In genomic region chr1:39507230-39507928, GRCh38 we compare ENCODE assay signal across 9 cellular contexts. TPM values are rescaled to one million over a fixed set of nuclear protein-coding genes. Genes with fewer than 3 reads are reported as not detected.
DNase-seq lines count a peak whose midpoint lies in the region; ATAC-seq and TF ChIP-seq lines count a peak whose summit lies in the region.
"Had no signal": no experiment of that assay in that cellular context is flagged by ENCODE, and none has a peak within 500 bp of the region (broad histone marks: within the 10 kb centered on the region; RNA-seq: fewer than 3 reads in every experiment).

No MANE protein-coding gene starts in this region.

- H3K4me3 Mint-ChIP-seq in activated T-helper 1 cell treated with anti-CD3 and anti-CD28 coated beads, Interleukin-12 subunit alpha, Interleukin-12 subunit beta, Interleukin-2, Interleukin-4 antibody, amounts not matched to agents 30 ng/mL and 10 ng/mL and 1 ng/mL, durations not matched to agents 14 hours and 24 hours and 36 hours, result no peak overlapping the region
- H3K4me3 Mint-ChIP-seq in activated T-cell treated with anti-CD3 and anti-CD28 coated beads, Interleukin-2, amount 50 U/mL, for 4 hours, result no peak overlapping the region
- H3K4me3 Mint-ChIP-seq: activated CD8-positive, alpha-beta T cell treated with anti-CD3 and anti-CD28 coated beads for 36 hours had no signal

- peaks cover 15% of the 10 kb centered on the region for H3K27me3 Mint-ChIP-seq in activated T-helper 1 cell treated with anti-CD3 and anti-CD28 coated beads, Interleukin-12 subunit alpha, Interleukin-12 subunit beta, Interleukin-2, Interleukin-4 antibody, amounts not matched to agents 30 ng/mL and 10 ng/mL and 1 ng/mL, durations not matched to agents 14 hours and 24 hours and 36 hours (ENCODE audit: insufficient read depth)
- H3K27me3 Mint-ChIP-seq in activated T-cell treated with anti-CD3 and anti-CD28 coated beads, Interleukin-2, amount 50 U/mL, for 4 hours (ENCODE audit: low read depth), result no peaks in the 10 kb centered on the region

- H3K27me3 ChIP-seq in Karpas-422 (ENCODE audit: low read length), result no peaks in the 10 kb centered on the region
- peaks cover 0 to 21% of the 10 kb centered on the region in 2 experiments for H3K27me3 ChIP-seq in mesenchymal stem cell (ENCODE audit: control insufficient read depth in 1 of 2, insufficient read depth in 1 of 2, low read length in 2 of 2)
- no peaks in the 10 kb centered on the region for H3K27me3 ChIP-seq in upper lobe of left lung
- H3K27me3 ChIP-seq in testis, result no peaks in the 10 kb centered on the region

- 65% methylated on average over 12 of the region's 14 CpGs for WGBS in mesenchymal stem cell
- 75 to 83% methylated on average over 12 to 14 of the region's 14 CpGs for WGBS in upper lobe of left lung, 2 donors
- WGBS in testis, 2 donors, result 66 to 79% methylated on average over 14 of the region's 14 CpGs

- no peak overlapping the region for H3K4ac ChIP-seq in mesenchymal stem cell (ENCODE audit: low read depth in 1 of 2, low read length in 2 of 2)

- H3K9me3 ChIP-seq in Karpas-422 (ENCODE audit: low read length) (no peaks in the 10 kb centered on the region), mesenchymal stem cell (ENCODE audit: control insufficient read depth, low read length) (peaks cover 2% of the 10 kb centered on the region), upper lobe of left lung (no peaks in the 10 kb centered on the region), testis (no peaks in the 10 kb centered on the region)

- H3K79me1 ChIP-seq in mesenchymal stem cell (replicated peaks; ENCODE audit: low read length, poor library complexity, severe bottlenecking), result no peaks in the 10 kb centered on the region

- no peak overlapping the region for H2AK5ac ChIP-seq in mesenchymal stem cell (ENCODE audit: low read length, severe bottlenecking)

- no peak overlapping the region for H3K27ac ChIP-seq in Karpas-422 (ENCODE audit: low read length)
- H3K27ac ChIP-seq in mesenchymal stem cell (ENCODE audit: low read length, poor library complexity, severe bottlenecking), result no peak overlapping the region
- H3K27ac ChIP-seq in upper lobe of left lung, result no peak overlapping the region
- H3K27ac ChIP-seq in testis, result no peak overlapping the region

- no peak for TF ChIP-seq POLR2A in upper lobe of left lung (IDR thresholded peaks at IDR 0.05)
- TF ChIP-seq POLR2A in testis (IDR thresholded peaks at IDR 0.05), result no peak

- no peaks in the 10 kb centered on the region for H3K79me2 ChIP-seq in Karpas-422 (ENCODE audit: low read length)

- TF ChIP-seq CTCF in astrocyte of the cerebellum (IDR thresholded peaks at IDR 0.05; ENCODE audit: low read depth, low read length, missing control alignments) (peak; percentile 67), upper lobe of left lung (IDR thresholded peaks at IDR 0.05) (no peak), testis (IDR thresholded peaks at IDR 0.05) (peak in 1 of 3 experiments; percentile 6)

- H3K9ac ChIP-seq in Karpas-422 (ENCODE audit: low read length) (no peak overlapping the region), mesenchymal stem cell (ENCODE audit: low read length) (no peak overlapping the region)

- H2BK15ac ChIP-seq in mesenchymal stem cell (ENCODE audit: low read depth, poor library complexity, severe bottlenecking), result no peak overlapping the region

- H3K23ac ChIP-seq in mesenchymal stem cell (ENCODE audit: low read length in 2 of 2), result no peak overlapping the region

- no peak overlapping the region for H3K14ac ChIP-seq in mesenchymal stem cell (ENCODE audit: low read length in 2 of 2)

- intact Hi-C loops in activated T-helper 1 cell treated with anti-CD3 and anti-CD28 coated beads, Interleukin-12 subunit alpha, Interleukin-12 subunit beta, Interleukin-2, Interleukin-4 antibody, amounts not matched to agents 30 ng/mL and 10 ng/mL and 1 ng/mL, durations not matched to agents 14 hours and 24 hours and 36 hours (cut with micrococcal nuclease), result no loop called here
- intact Hi-C loops in testis (cut with DNase I; ENCODE audit: low total_unique reads), result no loop called here

- DNase-seq in DMS114 treated with DMSO at 0.1 percent for 48 hours (lab: John Stamatoyannopoulos, UW; ENCODE audit: unreplicated experiment) (peak; percentile 30), Karpas-422 (peak; percentile 9), astrocyte of the cerebellum (ENCODE audit: low read depth) (no peak), mesenchymal stem cell (peak; percentile 53), upper lobe of left lung (no peak), testis (no peak)
- no peak for DNase-seq in activated T-helper 1 cell treated with anti-CD3 and anti-CD28 coated beads, Interleukin-12 subunit alpha, Interleukin-12 subunit beta, Interleukin-2, Interleukin-4 antibody, amounts not matched to agents 30 ng/mL and 10 ng/mL and 1 ng/mL, durations not matched to agents 14 hours and 24 hours and 36 hours (ENCODE audit: low spot score)
- DNase-seq in activated T-cell treated with anti-CD3 and anti-CD28 coated beads, Interleukin-2, amount 50 U/mL, for 4 hours, result no peak
- DNase-seq: activated CD8-positive, alpha-beta T cell treated with anti-CD3 and anti-CD28 coated beads for 36 hours had no signal

- no peak overlapping the region for H3K27ac Mint-ChIP-seq in activated T-helper 1 cell treated with anti-CD3 and anti-CD28 coated beads, Interleukin-12 subunit alpha, Interleukin-12 subunit beta, Interleukin-2, Interleukin-4 antibody, amounts not matched to agents 30 ng/mL and 10 ng/mL and 1 ng/mL, durations not matched to agents 14 hours and 24 hours and 36 hours
- H3K27ac Mint-ChIP-seq: activated CD8-positive, alpha-beta T cell treated with anti-CD3 and anti-CD28 coated beads for 36 hours had no signal

- no peaks in the 10 kb centered on the region for H3K36me3 Mint-ChIP-seq in activated T-helper 1 cell treated with anti-CD3 and anti-CD28 coated beads, Interleukin-12 subunit alpha, Interleukin-12 subunit beta, Interleukin-2, Interleukin-4 antibody, amounts not matched to agents 30 ng/mL and 10 ng/mL and 1 ng/mL, durations not matched to agents 14 hours and 24 hours and 36 hours (ENCODE audit: low read depth)
- H3K36me3 Mint-ChIP-seq in activated T-cell treated with anti-CD3 and anti-CD28 coated beads, Interleukin-2, amount 50 U/mL, for 4 hours (ENCODE audit: insufficient read depth), result no peaks in the 10 kb centered on the region

- H4K91ac ChIP-seq in mesenchymal stem cell (ENCODE audit: low read length), result no peak overlapping the region

- no peaks in the 10 kb centered on the region for H3K9me2 ChIP-seq in Karpas-422 (replicated peaks; ENCODE audit: insufficient read depth, low read length)

- H3K4me3 ChIP-seq in Karpas-422 (ENCODE audit: low read length) (no peak overlapping the region), astrocyte of the cerebellum (ENCODE audit: low read depth, low read length) (no peak overlapping the region), mesenchymal stem cell (ENCODE audit: insufficient read depth in 1 of 2, low read depth in 1 of 2, low read length in 2 of 2) (no peak overlapping the region), upper lobe of left lung (no peak overlapping the region), testis (no peak overlapping the region)

- peaks cover 4% of the 10 kb centered on the region for H3K4me1 ChIP-seq in Karpas-422 (ENCODE audit: low read length)
- H3K4me1 ChIP-seq in mesenchymal stem cell (ENCODE audit: control insufficient read depth, insufficient read depth, low read depth, low read length), result peaks cover 14% of the 10 kb centered on the region
- H3K4me1 ChIP-seq in upper lobe of left lung, result peaks cover 0 to 14% (median 5%) of the 10 kb centered on the region in 4 donors
- peaks cover 4% of the 10 kb centered on the region for H3K4me1 ChIP-seq in testis

- H4K8ac ChIP-seq in mesenchymal stem cell (ENCODE audit: low read length), result no peak overlapping the region

- no peaks in the 10 kb centered on the region for H4K20me1 ChIP-seq in Karpas-422 (ENCODE audit: insufficient read depth, low read depth, low read length)

- H2BK120ac ChIP-seq in mesenchymal stem cell (ENCODE audit: low read depth, low read length), result no peak overlapping the region

- TF ChIP-seq EP300 in upper lobe of left lung (IDR thresholded peaks at IDR 0.05), result no peak

- in situ Hi-C loops in astrocyte of the cerebellum (cut with HindIII; ENCODE audit: low sequenced_read_pairs), result no loop called here

- H2AFZ ChIP-seq in Karpas-422 (ENCODE audit: low read length) (no peak overlapping the region), mesenchymal stem cell (ENCODE audit: low read depth, low read length) (no peak overlapping the region)

- no peaks in the 10 kb centered on the region for H3K9me3 Mint-ChIP-seq in activated T-helper 1 cell treated with anti-CD3 and anti-CD28 coated beads, Interleukin-12 subunit alpha, Interleukin-12 subunit beta, Interleukin-2, Interleukin-4 antibody, amounts not matched to agents 30 ng/mL and 10 ng/mL and 1 ng/mL, durations not matched to agents 14 hours and 24 hours and 36 hours
- no peaks in the 10 kb centered on the region for H3K9me3 Mint-ChIP-seq in activated T-cell treated with anti-CD3 and anti-CD28 coated beads, Interleukin-2, amount 50 U/mL, for 4 hours
- H3K9me3 Mint-ChIP-seq: activated CD8-positive, alpha-beta T cell treated with anti-CD3 and anti-CD28 coated beads for 36 hours had no signal

- H3K4me2 ChIP-seq in Karpas-422 (ENCODE audit: low read depth, low read length, poor library complexity, severe bottlenecking) (no peak overlapping the region), mesenchymal stem cell (ENCODE audit: low read length, poor library complexity, severe bottlenecking) (no peak overlapping the region)

- H2BK5ac ChIP-seq in mesenchymal stem cell (ENCODE audit: low read depth, low read length, poor library complexity, severe bottlenecking), result no peak overlapping the region

- no peak overlapping the region for H3K18ac ChIP-seq in mesenchymal stem cell (ENCODE audit: low read depth in 1 of 2, low read length in 2 of 2)

- ATAC-seq in upper lobe of left lung (ENCODE audit: low FRiP score in 2 of 2), result no peak
- ATAC-seq in activated T-cell treated with anti-CD3 and anti-CD28 coated beads, Interleukin-2, amount 50 U/mL, for 4 hours, result no peak
- ATAC-seq: activated CD8-positive, alpha-beta T cell treated with anti-CD3 and anti-CD28 coated beads for 36 hours had no signal

- H3K36me3 ChIP-seq in Karpas-422 (ENCODE audit: insufficient read depth, low read length), result no peaks in the 10 kb centered on the region
- no peaks in the 10 kb centered on the region for H3K36me3 ChIP-seq in mesenchymal stem cell (ENCODE audit: control insufficient read depth in 1 of 2, insufficient read depth in 2 of 2, low read depth in 1 of 2, low read length in 2 of 2)
- no peaks in the 10 kb centered on the region for H3K36me3 ChIP-seq in upper lobe of left lung
- no peaks in the 10 kb centered on the region for H3K36me3 ChIP-seq in testis (ENCODE audit: low read depth, missing control alignments)

- H3K4me1 Mint-ChIP-seq in activated T-helper 1 cell treated with anti-CD3 and anti-CD28 coated beads, Interleukin-12 subunit alpha, Interleukin-12 subunit beta, Interleukin-2, Interleukin-4 antibody, amounts not matched to agents 30 ng/mL and 10 ng/mL and 1 ng/mL, durations not matched to agents 14 hours and 24 hours and 36 hours (ENCODE audit: low read depth), result peaks cover 9% of the 10 kb centered on the region
- H3K4me1 Mint-ChIP-seq in activated T-cell treated with anti-CD3 and anti-CD28 coated beads, Interleukin-2, amount 50 U/mL, for 4 hours (ENCODE audit: low read depth), result peaks cover 17% of the 10 kb centered on the region

- no peak overlapping the region for H2BK12ac ChIP-seq in mesenchymal stem cell (ENCODE audit: low read length in 2 of 2)

RNA-seq across cellular contexts. Expression of gene BMP8A, which starts 15.9 kb away (rescaled TPM):
- not detected in 2 replicates for total RNA-seq in Karpas-422 (2014; rRNA removed; shearing (Covaris generic); ENCODE audit: low replicate concordance)
- not detected for polyA plus RNA-seq in mesenchymal stem cell (2013, experiment 1 of 2)
- polyA plus RNA-seq in mesenchymal stem cell (2013, experiment 2 of 2), result not detected
- total RNA-seq in upper lobe of left lung (1 to 10 TPM in 2 of 6 donors, under 1 TPM in 3, not detected in 1; 0.30 to 1.4 (median 0.88) TPM), testis (10 to 100 TPM in 1 of 2 donors, 1 to 10 TPM in 1; 5.6 to 15.0 TPM)
- total RNA-seq in activated T-helper 1 cell treated with anti-CD3 and anti-CD28 coated beads, Interleukin-12 subunit alpha, Interleukin-12 subunit beta, Interleukin-2, Interleukin-4 antibody, amounts not matched to agents 30 ng/mL and 10 ng/mL and 1 ng/mL, durations not matched to agents 14 hours and 24 hours and 36 hours, result not detected in 2 replicates
- 4.3 TPM for polyA plus RNA-seq in testis (ENCODE audit: insufficient read depth, low read depth, low replicate concordance)
- total RNA-seq in activated T-cell treated with anti-CD3 and anti-CD28 coated beads, Interleukin-2, amount 50 U/mL, for 4 hours, result under 1 TPM in 2 of 3 donors, not detected in 1; 0.21 to 0.27 TPM

Comparison
In these comparisons a context has a peak if more than half of its experiments do, and no peak if none do; other contexts are left out.
1. DNase-seq: peak in DMS114 treated with DMSO at 0.1 percent for 48 hours (single experiment), Karpas-422 (single experiment) and mesenchymal stem cell (single experiment); none in astrocyte of the cerebellum (single experiment), upper lobe of left lung (0 of 2), activated T-helper 1 cell treated with anti-CD3 and anti-CD28 coated beads, Interleukin-12 subunit alpha, Interleukin-12 subunit beta, Interleukin-2, Interleukin-4 antibody, amounts not matched to agents 30 ng/mL and 10 ng/mL and 1 ng/mL, durations not matched to agents 14 hours and 24 hours and 36 hours (single experiment), testis (single experiment) and activated T-cell treated with anti-CD3 and anti-CD28 coated beads, Interleukin-2, amount 50 U/mL, for 4 hours (single experiment).